ENCODE assay signal across 24 cellular contexts in genomic region chr18:10924290-10924689, GRCh38.
"Had no signal": no experiment of that assay in that cellular context is flagged by ENCODE, and none has a peak within 500 bp of the region (broad histone marks: within the 10 kb centered on the region; RNA-seq: fewer than 3 reads in every experiment).

No MANE protein-coding gene starts in this region.

- DNase-seq: KBM-7, NCI-H1092, NCI-H1105 treated with DMSO at 0.1 percent for 48 hours, NCI-H1417 treated with DMSO at 0.1 percent for 48 hours, NCI-H146, NCI-H1694 treated with DMSO at 0.1 percent for 48 hours, NCI-H1930, NCI-H2081, NCI-H2107, NCI-H226, NCI-H446, NCI-H510A, NCI-H524 treated with DMSO at 0.1 percent for 48 hours, NCI-H69, NCI-H774, PC-3, SHP77 treated with DMSO at 0.1 percent for 48 hours, SJCRH30, T-helper 1 cell had no signal

- H3K27ac ChIP-seq: RWPE1, SJCRH30 had no signal

- H3K27me3 ChIP-seq: MG63, SJCRH30 had no signal

- H3K9me3 ChIP-seq: MG63, SJCRH30 had no signal

- H3K36me3 ChIP-seq: MG63, SJCRH30 had no signal

- ATAC-seq: Panc1, PC-3, Right ventricle myocardium inferior, SK-N-SH treated with all-trans-retinoic acid at 6 μM for 48 hours had no signal

- H3K4me3 ChIP-seq: MG63, SJCRH30 had no signal
